Comparison of ENCODE assay signal across 22 cellular contexts in genomic region chrX:44896566-44897186, GRCh38. TPM values are rescaled to one million over a fixed set of nuclear protein-coding genes. Genes with fewer than 3 reads are reported as not detected.
"Had no signal": no experiment of that assay in that cellular context is flagged by ENCODE, and none has a peak within 500 bp of the region (broad histone marks: within the 10 kb centered on the region; RNA-seq: fewer than 3 reads in every experiment).

No MANE protein-coding gene starts in this region.

- H3K4me2 ChIP-seq: hepatocyte had no signal

- H3K27ac ChIP-seq: dorsolateral prefrontal cortex, hepatocyte, suprapubic skin, thyroid gland had no signal

- H3K27me3 ChIP-seq: dorsolateral prefrontal cortex, hepatocyte, suprapubic skin, thyroid gland had no signal

- H3K9me3 ChIP-seq: suprapubic skin, thyroid gland had no signal

- DNase-seq: cortex of kidney; effector CD8-positive, alpha-beta T cell; foreskin melanocyte; head of caudate nucleus; mesendoderm; naive B cell; right cardiac atrium; small intestine; stimulated activated CD4-positive, alpha-beta T cell treated with anti-CD3 and anti-CD28 coated beads, Interleukin-12 subunit alpha, Interleukin-12 subunit beta, amount 100 ng/mL, for 4 hours; stimulated activated naive CD8-positive, alpha-beta T cell treated with anti-CD3 and anti-CD28 coated beads, Interleukin-15, Interleukin-2, amounts not matched to agents 100 U/mL and 50 U/mL, for 24 hours had no signal

- H2AFZ ChIP-seq: hepatocyte had no signal

- H3K36me3 ChIP-seq: suprapubic skin, thyroid gland had no signal

- ATAC-seq: right cardiac atrium; stimulated activated naive CD8-positive, alpha-beta T cell treated with anti-CD3 and anti-CD28 coated beads, Interleukin-15, Interleukin-2, amounts not matched to agents 100 U/mL and 50 U/mL, for 24 hours had no signal

- FAIRE-seq: small intestine, urothelium cell line had no signal

- H3K4me3 ChIP-seq: dorsolateral prefrontal cortex, hepatocyte, suprapubic skin, thyroid gland had no signal

RNA-seq across cellular contexts. Expression of gene DUSP21, which starts 52.9 kb away (rescaled TPM):
- total RNA-seq: dorsolateral prefrontal cortex, hepatocyte, kidney epithelial cell, lung microvascular endothelial cell, neural crest cell, osteocyte, progenitor cell of endocrine pancreas, right cardiac atrium, suprapubic skin, thyroid gland had no signal
- polyA plus RNA-seq: esophagus, hepatocyte, liver, right cardiac atrium had no signal
